ENCODE assay signal across 9 cellular contexts in the genomic region with DNA sequence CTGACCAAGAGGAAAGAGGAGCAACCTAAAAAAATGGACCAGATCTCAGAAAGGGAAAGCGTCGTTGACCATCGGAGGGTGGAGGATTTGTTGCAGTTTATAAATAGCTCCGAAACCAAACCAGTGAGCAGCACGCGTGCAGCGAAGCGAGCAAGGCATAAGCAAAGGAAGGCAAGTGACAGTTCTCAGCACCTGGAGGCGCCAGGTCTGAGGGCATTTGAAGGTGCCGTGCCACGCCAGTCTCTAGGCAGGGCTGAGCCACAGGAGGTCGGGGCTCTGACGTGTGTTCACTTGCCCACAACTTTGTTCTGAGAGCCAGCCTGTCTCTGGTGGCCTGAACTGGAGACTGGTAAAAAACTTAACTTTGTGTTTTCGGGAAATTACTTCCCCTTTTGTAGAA. TPM values are rescaled to one million over a fixed set of nuclear protein-coding genes. Genes with fewer than 3 reads are reported as not detected.
DNase-seq lines count a peak whose midpoint lies in the region; ATAC-seq and TF ChIP-seq lines count a peak whose summit lies in the region.
"Had no signal": no experiment of that assay in that cellular context is flagged by ENCODE, and none has a peak within 500 bp of the region (broad histone marks: within the 10 kb centered on the region; RNA-seq: fewer than 3 reads in every experiment).

No MANE protein-coding gene starts in this region.

- no peaks in the 10 kb centered on the region for H3K9me3 Mint-ChIP-seq in activated CD8-positive, alpha-beta T cell treated with anti-CD3 and anti-CD28 coated beads, Interleukin-2, amount 10 ng/mL, durations not matched to agents 7 days and 5 days (ENCODE audit: insufficient read depth)
- H3K9me3 Mint-ChIP-seq in activated CD4-positive, alpha-beta memory T cell treated with anti-CD3 and anti-CD28 coated beads for 36 hours: no peaks in the 10 kb centered on the region

- DNase-seq in left colon (peak; percentile 36 to 44), foreskin fibroblast (no peak), CD1c-positive myeloid dendritic cell (ENCODE audit: extremely low spot score) (no peak)
- no peak for DNase-seq in activated CD8-positive, alpha-beta T cell treated with anti-CD3 and anti-CD28 coated beads, Interleukin-2, amount 10 ng/mL, durations not matched to agents 7 days and 5 days
- no peak for DNase-seq in activated CD4-positive, alpha-beta memory T cell treated with anti-CD3 and anti-CD28 coated beads for 36 hours
- DNase-seq: NCI-H2171 treated with DMSO at 0.1 percent for 48 hours had no signal

- ATAC-seq in GM18867 (IDR thresholded peaks at IDR 0.05; ENCODE audit: unreplicated experiment) (peak; percentile 91), GM21723 (IDR thresholded peaks at IDR 0.05; ENCODE audit: unreplicated experiment) (peak; percentile 84), HG03469 (IDR thresholded peaks at IDR 0.05; ENCODE audit: unreplicated experiment) (peak; percentile 92), left colon (no peak)
- ATAC-seq in activated CD8-positive, alpha-beta T cell treated with anti-CD3 and anti-CD28 coated beads, Interleukin-2, amount 10 ng/mL, durations not matched to agents 7 days and 5 days: no peak

- POLR2A ChIA-PET in activated CD8-positive, alpha-beta T cell treated with anti-CD3 and anti-CD28 coated beads, Interleukin-2, amount 10 ng/mL, durations not matched to agents 7 days and 5 days (lab: Charles Lee): no interaction called here
- POLR2A ChIA-PET in activated CD4-positive, alpha-beta memory T cell treated with anti-CD3 and anti-CD28 coated beads for 36 hours (lab: Charles Lee): no interaction called here

- H3K27me3 Mint-ChIP-seq in activated CD8-positive, alpha-beta T cell treated with anti-CD3 and anti-CD28 coated beads, Interleukin-2, amount 10 ng/mL, durations not matched to agents 7 days and 5 days (ENCODE audit: low read depth): no peaks in the 10 kb centered on the region
- H3K27me3 Mint-ChIP-seq in activated CD4-positive, alpha-beta memory T cell treated with anti-CD3 and anti-CD28 coated beads for 36 hours: no peaks in the 10 kb centered on the region

- peaks cover 56% of the 10 kb centered on the region for H3K36me3 Mint-ChIP-seq in activated CD8-positive, alpha-beta T cell treated with anti-CD3 and anti-CD28 coated beads, Interleukin-2, amount 10 ng/mL, durations not matched to agents 7 days and 5 days (ENCODE audit: low read depth)
- H3K36me3 Mint-ChIP-seq in activated CD4-positive, alpha-beta memory T cell treated with anti-CD3 and anti-CD28 coated beads for 36 hours: peaks cover 63% of the 10 kb centered on the region

- intact Hi-C loops in left colon (cut with DNase I, micrococcal nuclease): no loop called here
- intact Hi-C loops in activated CD4-positive, alpha-beta memory T cell treated with anti-CD3 and anti-CD28 coated beads for 36 hours (cut with micrococcal nuclease): no loop called here

- H3K27ac Mint-ChIP-seq in activated CD8-positive, alpha-beta T cell treated with anti-CD3 and anti-CD28 coated beads, Interleukin-2, amount 10 ng/mL, durations not matched to agents 7 days and 5 days: no peak overlapping the region
- H3K27ac Mint-ChIP-seq in activated CD4-positive, alpha-beta memory T cell treated with anti-CD3 and anti-CD28 coated beads for 36 hours: no peak overlapping the region

- H3K4me3 Mint-ChIP-seq in activated CD8-positive, alpha-beta T cell treated with anti-CD3 and anti-CD28 coated beads, Interleukin-2, amount 10 ng/mL, durations not matched to agents 7 days and 5 days: no peak overlapping the region
- no peak overlapping the region for H3K4me3 Mint-ChIP-seq in activated CD4-positive, alpha-beta memory T cell treated with anti-CD3 and anti-CD28 coated beads for 36 hours

- H3K4me1 Mint-ChIP-seq in activated CD8-positive, alpha-beta T cell treated with anti-CD3 and anti-CD28 coated beads, Interleukin-2, amount 10 ng/mL, durations not matched to agents 7 days and 5 days (ENCODE audit: low read depth): no peaks in the 10 kb centered on the region
- peaks cover 18% of the 10 kb centered on the region for H3K4me1 Mint-ChIP-seq in activated CD4-positive, alpha-beta memory T cell treated with anti-CD3 and anti-CD28 coated beads for 36 hours (ENCODE audit: low read depth)

- H3K4me3 ChIP-seq in foreskin fibroblast (ENCODE audit: low read depth in 1 of 2, low read length in 2 of 2): no peak overlapping the region

- no peak for TF ChIP-seq CTCF in foreskin fibroblast (IDR thresholded peaks at IDR 0.05; ENCODE audit: low read depth, low read length)

- CTCF ChIA-PET in activated CD8-positive, alpha-beta T cell treated with anti-CD3 and anti-CD28 coated beads, Interleukin-2, amount 10 ng/mL, durations not matched to agents 7 days and 5 days (lab: Charles Lee): interaction anchor here (1.2 kb wide), 1 partner anchor 13 kb away, joined by 3 read pairs; no protein-coding TSS in a partner anchor
- CTCF ChIA-PET in activated CD4-positive, alpha-beta memory T cell treated with anti-CD3 and anti-CD28 coated beads for 36 hours (lab: Charles Lee): no interaction called here

RNA-seq across cellular contexts. Expression of a gene that starts 59.7 kb away (rescaled TPM):
- 10 to 100 TPM; 47.1 to 63.6 TPM for total RNA-seq in left colon
- total RNA-seq in activated CD8-positive, alpha-beta T cell treated with anti-CD3 and anti-CD28 coated beads, Interleukin-2, amount 10 ng/mL, durations not matched to agents 7 days and 5 days: 10 to 100 TPM; 42.3 to 44.3 TPM
- total RNA-seq in activated CD4-positive, alpha-beta memory T cell treated with anti-CD3 and anti-CD28 coated beads for 36 hours: 10 to 100 TPM; 74.2 to 77.5 TPM

Comparison
In these comparisons a context has a peak if more than half of its experiments do, and no peak if none do; other contexts are left out.
1. ATAC-seq: peak in GM18867 (single experiment), GM21723 (single experiment) and HG03469 (single experiment); none in left colon (single experiment) and activated CD8-positive, alpha-beta T cell treated with anti-CD3 and anti-CD28 coated beads, Interleukin-2, amount 10 ng/mL, durations not matched to agents 7 days and 5 days (single experiment).
2. DNase-seq: peak in left colon (2 of 2); none in foreskin fibroblast (0 of 2), CD1c-positive myeloid dendritic cell (single experiment), activated CD8-positive, alpha-beta T cell treated with anti-CD3 and anti-CD28 coated beads, Interleukin-2, amount 10 ng/mL, durations not matched to agents 7 days and 5 days (single experiment) and activated CD4-positive, alpha-beta memory T cell treated with anti-CD3 and anti-CD28 coated beads for 36 hours (single experiment).